20 cellular contexts compared by ENCODE assay signal in genomic region chr6:158311193-158311592, GRCh38. TPM values are rescaled to one million over a fixed set of nuclear protein-coding genes. Genes with fewer than 3 reads are reported as not detected.
DNase-seq lines count a peak whose midpoint lies in the region; ATAC-seq and TF ChIP-seq lines count a peak whose summit lies in the region.
"Had no signal": no experiment of that assay in that cellular context is flagged by ENCODE, and none has a peak within 500 bp of the region (broad histone marks: within the 10 kb centered on the region; RNA-seq: fewer than 3 reads in every experiment).

No MANE protein-coding gene starts in this region.

- TF ChIP-seq CTCF in heart left ventricle (IDR thresholded peaks at IDR 0.05): no peak
- no peak for TF ChIP-seq CTCF in right atrium auricular region (IDR thresholded peaks at IDR 0.05)
- no peak for TF ChIP-seq CTCF in adrenal gland (IDR thresholded peaks at IDR 0.05)

- H3K9me3 ChIP-seq in heart left ventricle: peaks cover 0 to 5% (median 0%) of the 10 kb centered on the region in 12 donors
- peaks cover 0 to 3% of the 10 kb centered on the region in 2 donors for H3K9me3 ChIP-seq in right atrium auricular region
- H3K9me3 ChIP-seq in adrenal gland (replicated peaks in 1 of 3): no peaks in the 10 kb centered on the region
- H3K9me3 ChIP-seq: suprapubic skin had no signal

- H3K27ac ChIP-seq in heart left ventricle (peak overlapping the region in 3 of 12 donors; percentile 19 to 49 (median 39)), right atrium auricular region (no peak overlapping the region), caudate nucleus (ENCODE audit: low read depth, low read length) (peak overlapping the region; percentile 67), substantia nigra (ENCODE audit: low read depth, low read length, poor library complexity, severe bottlenecking) (peak overlapping the region; percentile 51), adrenal gland (no peak overlapping the region)
- H3K27ac ChIP-seq: suprapubic skin had no signal

- 57 to 65% (median 63%) methylated on average over 8 of the region's 8 CpGs for WGBS in heart left ventricle, 4 donors
- 68 to 75% (median 70%) methylated on average over 8 of the region's 8 CpGs for WGBS in adrenal gland, 4 donors

- intact Hi-C loops in heart left ventricle (cut with DNase I): no loop called here
- intact Hi-C loops in adrenal gland (cut with DNase I): no loop called here

- TF ChIP-seq POLR2A in heart left ventricle (IDR thresholded peaks at IDR 0.05) (no peak), adrenal gland (IDR thresholded peaks at IDR 0.05) (no peak)

- H3K4me3 ChIP-seq in heart left ventricle (no peak overlapping the region), right atrium auricular region (no peak overlapping the region), adrenal gland (no peak overlapping the region)
- H3K4me3 ChIP-seq: suprapubic skin had no signal

- H3K27me3 ChIP-seq in heart left ventricle (no peaks in the 10 kb centered on the region), right atrium auricular region (no peaks in the 10 kb centered on the region), adrenal gland (no peaks in the 10 kb centered on the region)
- H3K27me3 ChIP-seq: suprapubic skin had no signal

- H3K4me1 ChIP-seq in heart left ventricle: peaks cover 0 to 4% (median 0%) of the 10 kb centered on the region in 12 donors
- H3K4me1 ChIP-seq in right atrium auricular region: no peaks in the 10 kb centered on the region
- H3K4me1 ChIP-seq in adrenal gland (replicated peaks in 1 of 2): no peaks in the 10 kb centered on the region
- H3K4me1 ChIP-seq: suprapubic skin had no signal

- peaks cover 0 to 39% (median 19%) of the 10 kb centered on the region in 9 donors for H3K36me3 ChIP-seq in heart left ventricle
- H3K36me3 ChIP-seq in right atrium auricular region: peaks cover 10% of the 10 kb centered on the region
- H3K36me3 ChIP-seq in adrenal gland (replicated peaks in 1 of 2): no peaks in the 10 kb centered on the region

- peak; percentile 36 to 84 (median 76) for ATAC-seq in heart left ventricle
- ATAC-seq in GM21360 (IDR thresholded peaks at IDR 0.05; ENCODE audit: unreplicated experiment): no peak
- ATAC-seq: activated T-cell treated with anti-CD3 and anti-CD28 coated beads, Interleukin-2, amount 50 U/mL, for 4 hours; left lobe of liver; SK-N-SH treated with all-trans-retinoic acid at 6 μM for 48 hours had no signal

- DNase-seq in heart left ventricle (peak in 2 of 5 donors; percentile 43 to 55), right atrium auricular region (ENCODE audit: low spot score) (no peak), caudate nucleus (lab: John Stamatoyannopoulos, UW) (no peak), iris pigment epithelial cell (ENCODE audit: low read depth) (peak; percentile 25), substantia nigra (lab: John Stamatoyannopoulos, UW) (no peak), adrenal gland (no peak), NCI-H2029 (lab: John Stamatoyannopoulos, UW) (no peak)
- DNase-seq: ACHN; activated CD4-positive, CD25-positive, alpha-beta regulatory T cell; activated naive CD4-positive, alpha-beta T cell treated with Interleukin-2 at 50 U/mL for 16 hours; activated T-cell treated with anti-CD3 and anti-CD28 coated beads, Interleukin-2, amount 50 U/mL, for 4 hours; amygdala; H7; KBM-7; NCI-H187 treated with DMSO at 0.1 percent for 48 hours; NCI-H226 had no signal

RNA-seq across cellular contexts. Expression of gene TULP4, which starts 1.1 kb away (rescaled TPM):
- total RNA-seq in heart left ventricle (100 to 1,000 TPM in 5 of 9 donors, 10 to 100 TPM in 4; 84.5 to 134 (median 100) TPM), right atrium auricular region (100 to 1,000 TPM; 140 to 199 TPM), adrenal gland (10 to 100 TPM; 22.5 to 89.6 (median 63.1) TPM)
- polyA plus RNA-seq in heart left ventricle (10 to 100 TPM in 1 of 2 donors, 1 to 10 TPM in 1; 9.6 to 16.2 TPM), adrenal gland (1 to 10 TPM; 1.9 to 9.0 (median 7.9) TPM)

Comparison
In these comparisons a context has a peak if more than half of its experiments do, and no peak if none do; other contexts are left out.
1. H3K27ac ChIP-seq: peak in caudate nucleus (single experiment) and substantia nigra (single experiment); none in right atrium auricular region (0 of 2) and adrenal gland (0 of 5).